ENCODE assay signal across 8 cellular contexts in the genomic region with DNA sequence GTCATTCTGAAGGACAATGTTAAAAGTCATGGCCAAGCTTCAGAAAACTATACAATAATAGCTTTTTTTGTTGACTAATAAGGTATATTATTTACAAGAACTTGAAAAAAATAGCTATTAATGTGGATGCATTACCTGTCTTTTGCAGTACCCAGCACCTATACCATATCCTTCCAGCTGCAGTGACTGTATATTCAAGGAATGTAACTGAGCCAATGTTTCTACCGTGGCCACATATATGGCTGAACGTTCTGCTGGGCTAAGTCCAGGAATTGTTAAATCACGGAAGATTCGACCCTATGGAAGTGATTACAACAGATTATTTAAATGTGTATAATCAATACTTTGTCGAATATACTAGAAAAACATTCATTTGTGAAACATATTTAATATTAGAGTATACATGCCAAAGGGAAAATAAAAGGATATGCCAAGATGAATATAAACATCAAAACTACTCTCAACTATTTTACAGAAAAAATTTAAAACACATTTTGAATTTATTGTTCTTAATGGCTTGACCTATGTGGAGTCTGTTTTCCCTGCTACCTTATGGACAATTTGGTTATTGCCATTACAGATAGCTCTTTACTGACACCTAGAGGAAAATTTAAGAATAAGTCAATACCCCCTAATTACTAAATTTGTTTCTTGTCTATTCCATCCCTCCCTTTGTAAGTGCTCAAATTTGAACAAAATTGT.
DNase-seq lines count a peak whose midpoint lies in the region; ATAC-seq and TF ChIP-seq lines count a peak whose summit lies in the region.

No MANE protein-coding gene starts in this region.

- no peak for ATAC-seq in HG03025 (IDR thresholded peaks at IDR 0.05; ENCODE audit: low FRiP score, unreplicated experiment)
- no peak for ATAC-seq in GM18858 (IDR thresholded peaks at IDR 0.05; ENCODE audit: unreplicated experiment)

- TF ChIP-seq CTCF in fibroblast of pulmonary artery (IDR thresholded peaks at IDR 0.05; ENCODE audit: low read length, missing control alignments), result peak; percentile 62

- no peak overlapping the region for H3K4me3 ChIP-seq in fibroblast of pulmonary artery (replicated peaks; ENCODE audit: low read depth, low read length)

- DNase-seq in NCI-H1092 treated with DMSO at 0.1 percent for 48 hours (lab: John Stamatoyannopoulos, UW) (peak; percentile 63), NCI-H1092 (lab: John Stamatoyannopoulos, UW) (no peak), NAMALWA (ENCODE audit: low spot score) (peak; percentile 76), SKM-1 (lab: John Stamatoyannopoulos, UW; ENCODE audit: unreplicated experiment) (peak; percentile 70), fibroblast of pulmonary artery (ENCODE audit: low read depth) (peak; percentile 81), pons (ENCODE audit: low spot score) (peak; percentile 58)
